Comparison of ENCODE assay signal across 25 cellular contexts in the genomic region with DNA sequence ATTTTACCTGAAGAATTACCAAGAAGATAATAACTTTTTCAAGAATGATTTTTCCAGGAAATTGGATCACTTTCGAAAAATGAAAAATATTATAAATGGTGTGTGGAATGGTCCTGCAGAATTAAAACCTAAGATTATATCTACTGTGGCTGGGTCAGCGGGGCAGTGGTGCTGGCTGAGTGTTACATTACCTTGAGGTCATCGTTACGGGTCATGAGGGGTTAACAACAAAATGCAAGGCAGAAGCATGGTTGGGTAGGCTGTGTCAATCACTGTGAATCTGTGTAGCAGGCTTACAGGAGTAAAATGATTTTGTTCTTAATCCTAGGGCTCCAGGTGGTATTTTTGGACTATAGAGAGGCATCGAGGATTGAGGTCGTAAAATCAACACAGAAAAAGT.
"Had no signal": no experiment of that assay in that cellular context is flagged by ENCODE, and none has a peak within 500 bp of the region (broad histone marks: within the 10 kb centered on the region; RNA-seq: fewer than 3 reads in every experiment).

No MANE protein-coding gene starts in this region.

- H3K9me3 Mint-ChIP-seq: dendritic cell treated with granulocyte-macrophage colony-stimulating factor and Interleukin-4, amounts not matched to agents 40 ng/mL and 50 ng/mL, for 4 days; effector memory CD8-positive, alpha-beta T cell; endodermal cell had no signal

- H3K27ac Mint-ChIP-seq: dendritic cell treated with granulocyte-macrophage colony-stimulating factor and Interleukin-4, amounts not matched to agents 40 ng/mL and 50 ng/mL, for 4 days; effector memory CD8-positive, alpha-beta T cell; endodermal cell; immature natural killer cell had no signal

- H3K4me1 Mint-ChIP-seq: immature natural killer cell had no signal

- H3K4me3 Mint-ChIP-seq: dendritic cell treated with granulocyte-macrophage colony-stimulating factor and Interleukin-4, amounts not matched to agents 40 ng/mL and 50 ng/mL, for 4 days; effector memory CD8-positive, alpha-beta T cell; endodermal cell; immature natural killer cell had no signal

- ATAC-seq: effector memory CD8-positive, alpha-beta T cell; esophagus mucosa; left colon; left lung; left ventricle myocardium superior; lower lobe of right lung had no signal

- H3K36me3 Mint-ChIP-seq: immature natural killer cell had no signal

- DNase-seq: colonic mucosa; cortex of kidney; effector CD8-positive, alpha-beta T cell; effector memory CD8-positive, alpha-beta T cell; endodermal cell; erythroblast; esophagus squamous epithelium; foreskin fibroblast; foreskin melanocyte; glutamatergic neuron; head of caudate nucleus; heart right ventricle; hippocampal formation; immature natural killer cell; islet precursor cell; kidney; kidney glomerular epithelial cell; left colon; left lung; left ventricle myocardium superior; lower lobe of right lung; mesenchymal stem cell; midbrain had no signal

- H3K27me3 Mint-ChIP-seq: dendritic cell treated with granulocyte-macrophage colony-stimulating factor and Interleukin-4, amounts not matched to agents 40 ng/mL and 50 ng/mL, for 4 days; effector memory CD8-positive, alpha-beta T cell had no signal
